Comparison of ENCODE assay signal across 7 cellular contexts in genomic region chr1:228108055-228108690, GRCh38. TPM values are rescaled to one million over a fixed set of nuclear protein-coding genes. Genes with fewer than 3 reads are reported as not detected.
DNase-seq lines count a peak whose midpoint lies in the region; ATAC-seq and TF ChIP-seq lines count a peak whose summit lies in the region.

No MANE protein-coding gene starts in this region.

- H3K4me3 ChIP-seq in hepatocyte = peak overlapping the region; percentile 96

- no peaks in the 10 kb centered on the region for H3K9me3 ChIP-seq in hepatocyte (ENCODE audit: low read depth)

- H3K27ac Mint-ChIP-seq in HFFc6 = peak overlapping the region; percentile 82
- peak overlapping the region; percentile 94 for H3K27ac Mint-ChIP-seq in stimulated activated effector memory CD8-positive, alpha-beta T cell treated with anti-CD3 and anti-CD28 coated beads, Interleukin-12 subunit alpha, Interleukin-12 subunit beta, amount 100 ng/mL, for 72 hours

- no peaks in the 10 kb centered on the region for H3K36me3 ChIP-seq in hepatocyte (replicated peaks; ENCODE audit: insufficient read depth, low read depth)

- no peaks in the 10 kb centered on the region for H4K20me1 ChIP-seq in hepatocyte (ENCODE audit: insufficient read depth, poor library complexity, severe bottlenecking)

- H3K4me3 Mint-ChIP-seq in HFFc6 = peak overlapping the region; percentile 92
- peak overlapping the region; percentile 91 for H3K4me3 Mint-ChIP-seq in stimulated activated effector memory CD8-positive, alpha-beta T cell treated with anti-CD3 and anti-CD28 coated beads, Interleukin-12 subunit alpha, Interleukin-12 subunit beta, amount 100 ng/mL, for 72 hours

- ATAC-seq in stimulated activated effector memory CD8-positive, alpha-beta T cell treated with anti-CD3 and anti-CD28 coated beads, Interleukin-12 subunit alpha, Interleukin-12 subunit beta, amount 100 ng/mL, for 72 hours = no peak
- no peak for ATAC-seq in GM21576 (IDR thresholded peaks at IDR 0.05; ENCODE audit: unreplicated experiment)

- H3K27me3 ChIP-seq in hepatocyte = no peaks in the 10 kb centered on the region

- no peak for DNase-seq in HFFc6
- DNase-seq in hepatocyte (ENCODE audit: low spot score) = no peak
- DNase-seq in stimulated activated effector memory CD8-positive, alpha-beta T cell treated with anti-CD3 and anti-CD28 coated beads, Interleukin-12 subunit alpha, Interleukin-12 subunit beta, amount 100 ng/mL, for 72 hours (ENCODE audit: low spot score in 2 of 2) = no peak
- no peak for DNase-seq in kidney glomerular epithelial cell (lab: John Stamatoyannopoulos, UW)
- DNase-seq in EL = no peak

- H3K4me1 Mint-ChIP-seq in HFFc6 (ENCODE audit: low read depth) = peaks cover 31% of the 10 kb centered on the region
- peaks cover 54% of the 10 kb centered on the region for H3K4me1 Mint-ChIP-seq in stimulated activated effector memory CD8-positive, alpha-beta T cell treated with anti-CD3 and anti-CD28 coated beads, Interleukin-12 subunit alpha, Interleukin-12 subunit beta, amount 100 ng/mL, for 72 hours

- H3K27me3 Mint-ChIP-seq in HFFc6 (ENCODE audit: insufficient read depth) = peaks cover 6% of the 10 kb centered on the region

- no peak overlapping the region for H2AFZ ChIP-seq in hepatocyte

- H3K27ac ChIP-seq in VCaP (peak overlapping the region; percentile 54; the same call in 1 of the 2 replicates), hepatocyte (peak overlapping the region; percentile 94)

- H3K79me2 ChIP-seq in hepatocyte = peaks cover 13% of the 10 kb centered on the region

- no peaks in the 10 kb centered on the region for H3K9me2 ChIP-seq in hepatocyte (replicated peaks; ENCODE audit: insufficient read depth)

- H3K4me2 ChIP-seq in hepatocyte = peak overlapping the region; percentile 93

- 88% methylated on average over 11 of the region's 11 CpGs for WGBS in hepatocyte (ENCODE audit: low lambda C conversion rate, missing lambda C conversion rate)

- peaks cover 17% of the 10 kb centered on the region for H3K4me1 ChIP-seq in hepatocyte (ENCODE audit: insufficient read depth)

- no peaks in the 10 kb centered on the region for H3K9me3 Mint-ChIP-seq in HFFc6
- no peaks in the 10 kb centered on the region for H3K9me3 Mint-ChIP-seq in stimulated activated effector memory CD8-positive, alpha-beta T cell treated with anti-CD3 and anti-CD28 coated beads, Interleukin-12 subunit alpha, Interleukin-12 subunit beta, amount 100 ng/mL, for 72 hours

- TF ChIP-seq CTCF in HFFc6 (IDR thresholded peaks at IDR 0.05) (no peak), VCaP (conservative IDR thresholded peaks at IDR 0.05) (no peak), hepatocyte (IDR thresholded peaks at IDR 0.05; ENCODE audit: poor library complexity) (no peak)

- H3K36me3 Mint-ChIP-seq in HFFc6 (ENCODE audit: low read depth) = no peaks in the 10 kb centered on the region
- peaks cover 43% of the 10 kb centered on the region for H3K36me3 Mint-ChIP-seq in stimulated activated effector memory CD8-positive, alpha-beta T cell treated with anti-CD3 and anti-CD28 coated beads, Interleukin-12 subunit alpha, Interleukin-12 subunit beta, amount 100 ng/mL, for 72 hours

RNA-seq across cellular contexts. Expression of gene MRPL55, which starts 0.9 kb away (rescaled TPM):
- total RNA-seq in HFFc6 (2021; fragmentation: NEBNext Ultra II Directional; extraction: Animal tissue kit (Norgen Biotek cat#: 25700)) = 10 to 100 TPM; 48.3 to 55.4 (median 49.6) TPM
- 59.6 and 64.8 TPM in 2 replicates for total RNA-seq in hepatocyte
- 122 and 130 TPM in 2 replicates for polyA plus RNA-seq in hepatocyte

RNA-seq across cellular contexts. Expression of gene C1orf35, which starts 5.0 kb away (rescaled TPM):
- total RNA-seq in HFFc6 (2021; fragmentation: NEBNext Ultra II Directional; extraction: Animal tissue kit (Norgen Biotek cat#: 25700)) = 10 to 100 TPM; 10.4 to 17.2 (median 12.5) TPM
- 8.3 and 12.3 TPM in 2 replicates for total RNA-seq in hepatocyte
- polyA plus RNA-seq in hepatocyte = 24.6 and 31.6 TPM in 2 replicates

RNA-seq across cellular contexts. Expression of gene ARF1, which starts 25.7 kb away (rescaled TPM):
- 100 to 1,000 TPM; 578 to 615 (median 590) TPM for total RNA-seq in HFFc6 (2021; fragmentation: NEBNext Ultra II Directional; extraction: Animal tissue kit (Norgen Biotek cat#: 25700))
- 249 and 250 TPM in 2 replicates for total RNA-seq in hepatocyte
- 594 and 609 TPM in 2 replicates for polyA plus RNA-seq in hepatocyte

RNA-seq across cellular contexts. Expression of gene GUK1, which starts 31.9 kb away (rescaled TPM):
- 100 to 1,000 TPM; 215 to 313 (median 247) TPM for total RNA-seq in HFFc6 (2021; fragmentation: NEBNext Ultra II Directional; extraction: Animal tissue kit (Norgen Biotek cat#: 25700))
- 157 and 158 TPM in 2 replicates for total RNA-seq in hepatocyte
- polyA plus RNA-seq in hepatocyte = 306 and 368 TPM in 2 replicates

RNA-seq across cellular contexts. Expression of gene GJC2, which starts 41.6 kb away (rescaled TPM):
- total RNA-seq in HFFc6 (2021; fragmentation: NEBNext Ultra II Directional; extraction: Animal tissue kit (Norgen Biotek cat#: 25700)) = 1 to 10 TPM; 1.1 to 2.3 (median 1.2) TPM
- total RNA-seq in hepatocyte = 0.80 and 1.6 TPM in 2 replicates
- 0.40 and 0.63 TPM in 2 replicates for polyA plus RNA-seq in hepatocyte
